Comparison of ENCODE assay signal across 8 cellular contexts in the genomic region with DNA sequence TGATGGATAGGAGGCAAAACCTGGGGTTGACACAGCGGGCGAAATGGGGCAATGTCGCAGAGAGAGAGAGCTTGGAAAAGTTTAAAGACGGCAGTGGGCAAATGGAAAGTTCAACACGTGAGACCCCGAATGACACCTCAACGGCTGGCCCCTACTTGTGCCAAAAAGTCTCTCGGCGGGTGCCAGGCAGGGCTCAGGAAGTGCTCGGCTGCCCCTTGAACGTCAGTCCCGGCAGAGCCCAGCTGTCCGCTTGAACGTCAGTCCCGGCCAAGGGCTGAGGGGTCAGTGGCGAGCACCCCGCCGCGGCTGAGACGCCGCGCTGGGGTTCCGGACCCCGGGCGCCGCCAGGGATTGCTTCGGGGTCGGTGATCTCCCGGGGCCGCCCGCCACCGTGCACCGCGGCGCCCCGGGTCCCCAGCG. TPM values are rescaled to one million over a fixed set of nuclear protein-coding genes. Genes with fewer than 3 reads are reported as not detected.
DNase-seq lines count a peak whose midpoint lies in the region; ATAC-seq and TF ChIP-seq lines count a peak whose summit lies in the region.

No MANE protein-coding gene starts in this region.

- TF ChIP-seq RAD21 in liver (IDR thresholded peaks at IDR 0.05) = no peak

- H3K27ac ChIP-seq in RWPE2 (ENCODE audit: poor library complexity, severe bottlenecking) (peak overlapping the region; percentile 95), coronary artery (peak overlapping the region; percentile 98 to 100), liver (ENCODE audit: low read depth in 1 of 2, low read length in 2 of 2) (peak overlapping the region; percentile 87 to 88), substantia nigra (ENCODE audit: low read depth, low read length, poor library complexity, severe bottlenecking) (peak overlapping the region; percentile 77)

- TF ChIP-seq CTCF in RWPE2 (IDR thresholded peaks at IDR 0.05; ENCODE audit: poor library complexity, severe bottlenecking) (no peak), coronary artery (IDR thresholded peaks at IDR 0.05) (no peak), liver (IDR thresholded peaks at IDR 0.05; ENCODE audit: low read depth, low read length, missing input control) (no peak)

- peak; percentile 33 for ATAC-seq in HG02798 (IDR thresholded peaks at IDR 0.05; ENCODE audit: poor library complexity, unreplicated experiment)
- ATAC-seq in RWPE2 (ENCODE audit: low read depth) = peak; percentile 40

- H3K4me1 ChIP-seq in RWPE2 (ENCODE audit: insufficient read depth, poor library complexity, severe bottlenecking) (peaks cover 15% of the 10 kb centered on the region), liver (ENCODE audit: control insufficient read depth in 4 of 4, insufficient read depth in 4 of 4, low read length in 3 of 4) (peaks cover 0 to 13% (median 3%) of the 10 kb centered on the region in 4 donors)

- H3K27me3 ChIP-seq in RWPE2 (ENCODE audit: insufficient read depth, poor library complexity, severe bottlenecking) (no peaks in the 10 kb centered on the region), liver (ENCODE audit: control insufficient read depth in 4 of 4, insufficient read depth in 4 of 4, low read length in 3 of 4) (no peaks in the 10 kb centered on the region)

- H3K4me3 ChIP-seq in RWPE2 (ENCODE audit: severe bottlenecking) (peak overlapping the region; percentile 57), coronary artery (peak overlapping the region; percentile 99), liver (ENCODE audit: low read depth in 1 of 3, low read length in 3 of 3) (peak overlapping the region; percentile 74 to 94 (median 82))

- H3K9me3 ChIP-seq in RWPE2 (ENCODE audit: severe bottlenecking) (no peaks in the 10 kb centered on the region), liver (ENCODE audit: control insufficient read depth in 4 of 4, low read length in 3 of 4) (no peaks in the 10 kb centered on the region)

- 5% methylated on average over 37 of the region's 37 CpGs for WGBS in liver

- peak overlapping the region; percentile 4 to 54 for H3K9ac ChIP-seq in liver (ENCODE audit: low read depth in 1 of 2, low read length in 2 of 2)

- H3K36me3 ChIP-seq in RWPE2 (ENCODE audit: low read depth) (peaks cover 46% of the 10 kb centered on the region), liver (ENCODE audit: control insufficient read depth in 4 of 4, insufficient read depth in 3 of 4, low read depth in 1 of 4, low read length in 3 of 4) (peaks cover 0 to 3% (median under 1%) of the 10 kb centered on the region in 4 donors)

- peak; percentile 8 for DNase-seq in stimulated activated CD4-positive, alpha-beta T cell treated with anti-CD3 and anti-CD28 coated beads, Interleukin-4, amount 100 ng/mL, for 24 hours
- DNase-seq in stimulated activated CD4-positive, alpha-beta T cell treated with anti-CD3 and anti-CD28 coated beads, Interleukin-12 subunit alpha, Interleukin-12 subunit beta, amount 100 ng/mL, for 4 hours = no peak
- DNase-seq in RWPE2 (ENCODE audit: low spot score) = no peak
- DNase-seq in coronary artery (ENCODE audit: low spot score) = peak; percentile 83
- peak in 41 of 49 donors; percentile 4 to 74 (median 25) for DNase-seq in substantia nigra (lab: John Stamatoyannopoulos, UW)
- no peak for DNase-seq in NCI-H2196 treated with DMSO at 0.1 percent for 48 hours (lab: John Stamatoyannopoulos, UW; ENCODE audit: unreplicated experiment)

TF ChIP-seq in liver, 16 proteins besides CTCF, POLR2A, EP300 and RAD21:
- TF ChIP-seq, protein P1, sequence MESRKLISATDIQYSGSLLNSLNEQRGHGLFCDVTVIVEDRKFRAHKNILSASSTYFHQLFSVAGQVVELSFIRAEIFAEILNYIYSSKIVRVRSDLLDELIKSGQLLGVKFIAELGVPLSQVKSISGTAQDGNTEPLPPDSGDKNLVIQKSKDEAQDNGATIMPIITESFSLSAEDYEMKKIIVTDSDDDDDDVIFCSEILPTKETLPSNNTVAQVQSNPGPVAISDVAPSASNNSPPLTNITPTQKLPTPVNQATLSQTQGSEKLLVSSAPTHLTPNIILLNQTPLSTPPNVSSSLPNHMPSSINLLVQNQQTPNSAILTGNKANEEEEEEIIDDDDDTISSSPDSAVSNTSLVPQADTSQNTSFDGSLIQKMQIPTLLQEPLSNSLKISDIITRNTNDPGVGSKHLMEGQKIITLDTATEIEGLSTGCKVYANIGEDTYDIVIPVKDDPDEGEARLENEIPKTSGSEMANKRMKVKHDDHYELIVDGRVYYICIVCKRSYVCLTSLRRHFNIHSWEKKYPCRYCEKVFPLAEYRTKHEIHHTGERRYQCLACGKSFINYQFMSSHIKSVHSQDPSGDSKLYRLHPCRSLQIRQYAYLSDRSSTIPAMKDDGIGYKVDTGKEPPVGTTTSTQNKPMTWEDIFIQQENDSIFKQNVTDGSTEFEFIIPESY (IDR thresholded peaks at IDR 0.05) = no peak
- TF ChIP-seq YY1 (IDR thresholded peaks at IDR 0.05) (no peak), EGR1 (IDR thresholded peaks at IDR 0.05; ENCODE audit: low read depth in 2 of 2) (no peak), HNF4G (IDR thresholded peaks at IDR 0.05) (no peak), HNF4A (conservative IDR thresholded peaks at IDR 0.05) (no peak), GABPA (IDR thresholded peaks at IDR 0.05 in 1 of 2, conservative IDR thresholded peaks at IDR 0.05 in 1 of 2) (no peak), SP1 (IDR thresholded peaks at IDR 0.05) (no peak), FOXA1 (IDR thresholded peaks at IDR 0.05) (no peak), JUND (IDR thresholded peaks at IDR 0.05) (no peak)
- TF ChIP-seq, protein P2, sequence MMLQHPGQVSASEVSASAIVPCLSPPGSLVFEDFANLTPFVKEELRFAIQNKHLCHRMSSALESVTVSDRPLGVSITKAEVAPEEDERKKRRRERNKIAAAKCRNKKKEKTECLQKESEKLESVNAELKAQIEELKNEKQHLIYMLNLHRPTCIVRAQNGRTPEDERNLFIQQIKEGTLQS (IDR thresholded peaks at IDR 0.05) = no peak
- TF ChIP-seq, protein P3, sequence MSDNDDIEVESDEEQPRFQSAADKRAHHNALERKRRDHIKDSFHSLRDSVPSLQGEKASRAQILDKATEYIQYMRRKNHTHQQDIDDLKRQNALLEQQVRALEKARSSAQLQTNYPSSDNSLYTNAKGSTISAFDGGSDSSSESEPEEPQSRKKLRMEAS (IDR thresholded peaks at IDR 0.05) = no peak

RNA-seq across cellular contexts. Expression of a gene that starts 0.6 kb away (rescaled TPM):
- total RNA-seq in liver = 1 to 10 TPM; 7.4 to 7.5 TPM
- polyA plus RNA-seq in liver = 1 to 10 TPM; 2.6 to 2.8 TPM

RNA-seq across cellular contexts. Expression of a gene that starts 39.3 kb away (rescaled TPM):
- 10 to 100 TPM; 11.3 to 19.4 TPM for total RNA-seq in liver
- 1 to 10 TPM; 5.5 to 5.9 TPM for polyA plus RNA-seq in liver

Comparison
In these comparisons a context has a peak if more than half of its experiments do, and no peak if none do; other contexts are left out.
1. DNase-seq: peak in stimulated activated CD4-positive, alpha-beta T cell treated with anti-CD3 and anti-CD28 coated beads, Interleukin-4, amount 100 ng/mL, for 24 hours (single experiment), coronary artery (single experiment) and substantia nigra (41 of 49); none in stimulated activated CD4-positive, alpha-beta T cell treated with anti-CD3 and anti-CD28 coated beads, Interleukin-12 subunit alpha, Interleukin-12 subunit beta, amount 100 ng/mL, for 4 hours (single experiment), RWPE2 (single experiment) and NCI-H2196 treated with DMSO at 0.1 percent for 48 hours (single experiment).
2. Peak in every context shown above with its lines, with median percentiles within 50 percentile points of each other: H3K27ac ChIP-seq and H3K4me3 ChIP-seq.